ENCODE assay signal across 19 cellular contexts in the genomic region with DNA sequence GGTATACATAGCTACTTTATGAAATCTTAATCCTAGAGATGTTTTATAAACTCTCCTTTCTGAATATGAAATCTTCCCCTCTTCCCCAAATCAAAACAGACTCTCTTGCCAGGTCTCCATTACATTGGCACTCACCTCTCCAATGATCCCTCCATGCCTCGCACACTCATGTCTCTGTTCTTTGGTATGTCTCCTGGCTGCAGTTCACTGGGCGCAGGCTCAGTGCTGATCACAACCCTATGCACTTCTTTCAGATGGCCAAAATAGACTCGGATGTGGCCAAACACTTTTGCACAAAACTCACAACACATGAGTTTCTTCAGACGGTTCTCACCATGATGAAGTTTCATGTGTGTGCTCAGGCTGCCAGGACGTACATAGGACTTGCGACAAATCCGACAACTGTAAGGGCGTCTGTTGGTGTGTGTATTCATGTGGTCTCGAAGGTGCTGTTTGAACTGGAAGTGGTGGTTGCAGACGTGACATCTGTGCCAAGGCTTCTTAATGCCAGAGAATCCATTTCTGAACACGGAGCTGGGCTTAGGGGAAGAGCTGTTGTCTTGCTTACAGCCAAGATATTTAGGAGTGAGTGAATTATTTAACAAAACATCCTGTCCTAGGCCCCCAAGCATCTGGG.
DNase-seq lines count a peak whose midpoint lies in the region; ATAC-seq, FAIRE-seq and TF ChIP-seq lines count a peak whose summit lies in the region.
"Had no signal": no experiment of that assay in that cellular context is flagged by ENCODE, and none has a peak within 500 bp of the region (broad histone marks: within the 10 kb centered on the region; RNA-seq: fewer than 3 reads in every experiment).

No MANE protein-coding gene starts in this region.

- no peak for TF ChIP-seq CTCF in bronchial epithelial cell (IDR thresholded peaks at IDR 0.05; ENCODE audit: insufficient read depth, low read length, severe bottlenecking)
- no peak for TF ChIP-seq CTCF in nephron (IDR thresholded peaks at IDR 0.05; ENCODE audit: unreplicated experiment in 3 of 3)

- POLR2A ChIA-PET in activated naive CD8-positive, alpha-beta T cell treated with anti-CD3 and anti-CD28 coated beads, Interleukin-2, amount 10 ng/mL, durations not matched to agents 7 days and 5 days (lab: Charles Lee): interaction anchor here (0.6 kb wide), 1 partner anchor 159 kb away, joined by 4 read pairs; no protein-coding TSS in a partner anchor

- H3K4me3 ChIP-seq in bronchial epithelial cell (ENCODE audit: low read depth, low read length): no peak overlapping the region

- H3K4me1 Mint-ChIP-seq in activated naive CD8-positive, alpha-beta T cell treated with anti-CD3 and anti-CD28 coated beads, Interleukin-2, amount 10 ng/mL, durations not matched to agents 7 days and 5 days: peaks cover 6% of the 10 kb centered on the region
- H3K4me1 Mint-ChIP-seq in activated naive CD8-positive, alpha-beta T cell treated with anti-CD3 and anti-CD28 coated beads, Interleukin-2, amount 50 U/mL, for 24 hours: no peaks in the 10 kb centered on the region
- peaks cover 31% of the 10 kb centered on the region for H3K4me1 Mint-ChIP-seq in nephron
- H3K4me1 Mint-ChIP-seq: B cell; CD4-positive, alpha-beta memory T cell; H9 had no signal

- DNase-seq in activated naive CD8-positive, alpha-beta T cell treated with anti-CD3 and anti-CD28 coated beads, Interleukin-2, amount 10 ng/mL, durations not matched to agents 7 days and 5 days: no peak
- DNase-seq in activated naive CD8-positive, alpha-beta T cell treated with anti-CD3 and anti-CD28 coated beads, Interleukin-2, amount 50 U/mL, for 24 hours: no peak
- no peak for DNase-seq in bronchial epithelial cell (ENCODE audit: low read depth)
- DNase-seq in head of caudate nucleus: no peak
- DNase-seq: C1 segment of cervical spinal cord; CD4-positive, alpha-beta memory T cell; COR-L47; DMS153; DMS79 treated with DMSO at 0.1 percent for 48 hours; EL; GOT3; H9 had no signal

- no peak overlapping the region for H3K4me3 Mint-ChIP-seq in activated naive CD8-positive, alpha-beta T cell treated with anti-CD3 and anti-CD28 coated beads, Interleukin-2, amount 10 ng/mL, durations not matched to agents 7 days and 5 days
- no peak overlapping the region for H3K4me3 Mint-ChIP-seq in activated naive CD8-positive, alpha-beta T cell treated with anti-CD3 and anti-CD28 coated beads, Interleukin-2, amount 50 U/mL, for 24 hours
- no peak overlapping the region for H3K4me3 Mint-ChIP-seq in nephron
- H3K4me3 Mint-ChIP-seq: B cell; CD4-positive, alpha-beta memory T cell; H9 had no signal

- intact Hi-C loops in head of caudate nucleus (cut with DNase I): no loop called here

- H3K9me3 Mint-ChIP-seq in activated naive CD8-positive, alpha-beta T cell treated with anti-CD3 and anti-CD28 coated beads, Interleukin-2, amount 10 ng/mL, durations not matched to agents 7 days and 5 days: no peaks in the 10 kb centered on the region
- H3K9me3 Mint-ChIP-seq in activated naive CD8-positive, alpha-beta T cell treated with anti-CD3 and anti-CD28 coated beads, Interleukin-2, amount 50 U/mL, for 24 hours: no peaks in the 10 kb centered on the region
- no peaks in the 10 kb centered on the region for H3K9me3 Mint-ChIP-seq in nephron
- H3K9me3 Mint-ChIP-seq: CD4-positive, alpha-beta memory T cell; H9 had no signal

- H3K27me3 ChIP-seq in bronchial epithelial cell (ENCODE audit: control insufficient read depth, insufficient read depth, low read length): no peaks in the 10 kb centered on the region

- no peaks in the 10 kb centered on the region for H3K36me3 Mint-ChIP-seq in activated naive CD8-positive, alpha-beta T cell treated with anti-CD3 and anti-CD28 coated beads, Interleukin-2, amount 10 ng/mL, durations not matched to agents 7 days and 5 days
- H3K36me3 Mint-ChIP-seq in activated naive CD8-positive, alpha-beta T cell treated with anti-CD3 and anti-CD28 coated beads, Interleukin-2, amount 50 U/mL, for 24 hours (ENCODE audit: low read depth): peaks cover 2% of the 10 kb centered on the region
- peaks cover 16% of the 10 kb centered on the region for H3K36me3 Mint-ChIP-seq in nephron (ENCODE audit: low read depth)

- no peaks in the 10 kb centered on the region for H3K27me3 Mint-ChIP-seq in activated naive CD8-positive, alpha-beta T cell treated with anti-CD3 and anti-CD28 coated beads, Interleukin-2, amount 10 ng/mL, durations not matched to agents 7 days and 5 days
- H3K27me3 Mint-ChIP-seq in activated naive CD8-positive, alpha-beta T cell treated with anti-CD3 and anti-CD28 coated beads, Interleukin-2, amount 50 U/mL, for 24 hours: no peaks in the 10 kb centered on the region
- H3K27me3 Mint-ChIP-seq in nephron (ENCODE audit: low read depth): no peaks in the 10 kb centered on the region
- H3K27me3 Mint-ChIP-seq: B cell; CD4-positive, alpha-beta memory T cell had no signal

- no peaks in the 10 kb centered on the region for H3K36me3 ChIP-seq in bronchial epithelial cell (ENCODE audit: control insufficient read depth, insufficient read depth, low read length)

- no peak for ATAC-seq in activated naive CD8-positive, alpha-beta T cell treated with anti-CD3 and anti-CD28 coated beads, Interleukin-2, amount 10 ng/mL, durations not matched to agents 7 days and 5 days (ENCODE audit: low read depth)
- ATAC-seq in activated naive CD8-positive, alpha-beta T cell treated with anti-CD3 and anti-CD28 coated beads, Interleukin-2, amount 50 U/mL, for 24 hours: no peak
- ATAC-seq in HG02970 (IDR thresholded peaks at IDR 0.05; ENCODE audit: low FRiP score, unreplicated experiment): no peak
- no peak for ATAC-seq in GM21576 (IDR thresholded peaks at IDR 0.05; ENCODE audit: unreplicated experiment)

- FAIRE-seq in bronchial epithelial cell (lab: Jason Lieb, UNC): peak; percentile 91
- FAIRE-seq: D721Med, G401.6, GM12891 had no signal

- H3K27ac Mint-ChIP-seq in activated naive CD8-positive, alpha-beta T cell treated with anti-CD3 and anti-CD28 coated beads, Interleukin-2, amount 10 ng/mL, durations not matched to agents 7 days and 5 days: peak overlapping the region; percentile 21
- no peak overlapping the region for H3K27ac Mint-ChIP-seq in activated naive CD8-positive, alpha-beta T cell treated with anti-CD3 and anti-CD28 coated beads, Interleukin-2, amount 50 U/mL, for 24 hours
- H3K27ac Mint-ChIP-seq in nephron: peak overlapping the region in 2 of 3 experiments; percentile 1 to 53
- H3K27ac Mint-ChIP-seq: B cell, H9 had no signal
